8 cellular contexts compared by ENCODE assay signal in the genomic region with DNA sequence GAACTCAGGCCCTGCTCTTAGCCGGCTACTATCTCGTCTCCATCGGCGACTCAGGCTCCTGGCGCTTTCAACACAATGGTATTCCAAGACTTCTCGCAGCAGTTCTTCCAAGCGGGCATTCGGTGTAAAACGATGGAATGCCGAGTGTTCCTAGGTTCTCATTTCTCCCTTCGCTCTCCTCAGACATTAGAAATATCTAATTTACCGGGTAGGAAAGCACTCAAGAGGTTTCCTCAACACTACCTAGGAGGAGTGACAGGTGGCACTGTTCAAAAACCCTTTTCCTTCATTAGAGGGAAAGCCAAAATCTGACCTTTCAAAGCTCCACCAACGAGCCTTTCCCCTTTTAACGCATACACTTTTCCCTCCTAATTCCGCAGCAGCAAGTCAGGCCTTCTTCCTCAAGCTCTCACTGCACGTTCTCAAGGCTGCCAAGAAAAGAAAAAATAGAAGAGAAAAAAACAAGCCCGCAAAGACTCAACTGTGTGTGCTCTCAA. TPM values are rescaled to one million over a fixed set of nuclear protein-coding genes. Genes with fewer than 3 reads are reported as not detected.
DNase-seq lines count a peak whose midpoint lies in the region; ATAC-seq and TF ChIP-seq lines count a peak whose summit lies in the region.

No MANE protein-coding gene starts in this region.

- no peaks in the 10 kb centered on the region for H3K9me3 Mint-ChIP-seq in stimulated activated naive CD8-positive, alpha-beta T cell treated with anti-CD3 and anti-CD28 coated beads, Interleukin-15, Interleukin-2, amounts not matched to agents 100 ng/mL and 50 ng/mL, for 24 hours
- peaks cover 3% of the 10 kb centered on the region for H3K9me3 Mint-ChIP-seq in nephron progenitor cell

- H3K27ac Mint-ChIP-seq in stimulated activated naive CD8-positive, alpha-beta T cell treated with anti-CD3 and anti-CD28 coated beads, Interleukin-15, Interleukin-2, amounts not matched to agents 100 ng/mL and 50 ng/mL, for 24 hours, result peak overlapping the region; percentile 98
- H3K27ac Mint-ChIP-seq in nephron progenitor cell, result peak overlapping the region; percentile 91

- H3K27me3 ChIP-seq in SU-DHL-6 (ENCODE audit: low read length), result no peaks in the 10 kb centered on the region

- H3K9me3 ChIP-seq in SU-DHL-6 (ENCODE audit: insufficient read depth, low read length), result no peaks in the 10 kb centered on the region

- H3K4me2 ChIP-seq in SU-DHL-6 (ENCODE audit: low read depth, low read length, poor library complexity, severe bottlenecking), result peak overlapping the region; percentile 81

- peak overlapping the region; percentile 95 for H3K4me3 ChIP-seq in SU-DHL-6 (ENCODE audit: insufficient read depth, low read length, poor library complexity, severe bottlenecking)
- H3K4me3 ChIP-seq in epithelial cell of proximal tubule (ENCODE audit: low read depth, low read length), result peak overlapping the region; percentile 80

- DNase-seq in stimulated activated naive CD8-positive, alpha-beta T cell treated with anti-CD3 and anti-CD28 coated beads, Interleukin-15, Interleukin-2, amounts not matched to agents 100 U/mL and 50 U/mL, for 24 hours, result no peak
- DNase-seq in epithelial cell of proximal tubule (ENCODE audit: low read depth) (no peak), nephron progenitor cell (peak; percentile 27), NCI-H2029 (lab: John Stamatoyannopoulos, UW) (no peak)

- peaks cover 74% of the 10 kb centered on the region for H3K4me1 Mint-ChIP-seq in stimulated activated naive CD8-positive, alpha-beta T cell treated with anti-CD3 and anti-CD28 coated beads, Interleukin-15, Interleukin-2, amounts not matched to agents 100 ng/mL and 50 ng/mL, for 24 hours (ENCODE audit: low read depth)
- H3K4me1 Mint-ChIP-seq in nephron progenitor cell, result peaks cover 39% of the 10 kb centered on the region

- H2AFZ ChIP-seq in SU-DHL-6 (ENCODE audit: low read depth, low read length, severe bottlenecking), result peak overlapping the region; percentile 46

- H3K9me2 ChIP-seq in SU-DHL-6 (replicated peaks; ENCODE audit: insufficient read depth, low read length), result no peaks in the 10 kb centered on the region

- peak overlapping the region; percentile 56 for H3K27ac ChIP-seq in SU-DHL-6 (ENCODE audit: low read depth, low read length)

- H3K27me3 Mint-ChIP-seq in stimulated activated naive CD8-positive, alpha-beta T cell treated with anti-CD3 and anti-CD28 coated beads, Interleukin-15, Interleukin-2, amounts not matched to agents 100 ng/mL and 50 ng/mL, for 24 hours, result no peaks in the 10 kb centered on the region
- no peaks in the 10 kb centered on the region for H3K27me3 Mint-ChIP-seq in nephron progenitor cell (ENCODE audit: low read depth, poor library complexity)

- H3K4me3 Mint-ChIP-seq in stimulated activated naive CD8-positive, alpha-beta T cell treated with anti-CD3 and anti-CD28 coated beads, Interleukin-15, Interleukin-2, amounts not matched to agents 100 ng/mL and 50 ng/mL, for 24 hours, result peak overlapping the region; percentile 100
- H3K4me3 Mint-ChIP-seq in nephron progenitor cell, result peak overlapping the region; percentile 99

- peak overlapping the region; percentile 92 for H3K9ac ChIP-seq in SU-DHL-6 (ENCODE audit: low read length)

- peaks cover 80% of the 10 kb centered on the region for H3K36me3 Mint-ChIP-seq in stimulated activated naive CD8-positive, alpha-beta T cell treated with anti-CD3 and anti-CD28 coated beads, Interleukin-15, Interleukin-2, amounts not matched to agents 100 ng/mL and 50 ng/mL, for 24 hours (ENCODE audit: low read depth)
- peaks cover 49% of the 10 kb centered on the region for H3K36me3 Mint-ChIP-seq in nephron progenitor cell (ENCODE audit: low read depth)

- peaks cover 62% of the 10 kb centered on the region for H3K79me2 ChIP-seq in SU-DHL-6 (ENCODE audit: insufficient read depth, low read length)

- peak; percentile 17 for TF ChIP-seq CTCF in SU-DHL-6 (IDR thresholded peaks at IDR 0.05; ENCODE audit: insufficient read depth, low read length, poor library complexity, severe bottlenecking)
- TF ChIP-seq CTCF in epithelial cell of proximal tubule (conservative IDR thresholded peaks at IDR 0.05; ENCODE audit: low read depth, low read length), result peak; percentile 66
- TF ChIP-seq CTCF in nephron progenitor cell (IDR thresholded peaks at IDR 0.05), result no peak

- peaks cover 13% of the 10 kb centered on the region; the same call in 1 of the 2 replicates for H4K20me1 ChIP-seq in SU-DHL-6 (ENCODE audit: low read depth, low read length)

- H3K36me3 ChIP-seq in SU-DHL-6 (ENCODE audit: low read length), result peaks cover 10% of the 10 kb centered on the region; the same call in 1 of the 2 replicates

- ATAC-seq in stimulated activated naive CD8-positive, alpha-beta T cell treated with anti-CD3 and anti-CD28 coated beads, Interleukin-15, Interleukin-2, amounts not matched to agents 100 U/mL and 50 U/mL, for 24 hours, result no peak
- peak; percentile 37 for ATAC-seq in HG03432 (IDR thresholded peaks at IDR 0.05; ENCODE audit: unreplicated experiment)
- no peak for ATAC-seq in HG03442 (IDR thresholded peaks at IDR 0.05; ENCODE audit: unreplicated experiment)

- 0 out of 2 replicates have a peak, but pooled peaks cover 14% of the 10 kb centered on the region for H3F3A ChIP-seq in SU-DHL-6 (ENCODE audit: insufficient read depth)

RNA-seq across cellular contexts. Expression of gene UBE2G2, which starts 0.6 kb away (rescaled TPM):
- total RNA-seq in epithelial cell of proximal tubule, result 29.6 and 47.2 TPM in 2 replicates

RNA-seq across cellular contexts. Expression of gene SUMO3, which starts 16.8 kb away (rescaled TPM):
- 58.7 and 86.0 TPM in 2 replicates for total RNA-seq in epithelial cell of proximal tubule
